1 cellular context compared by ENCODE assay signal in the genomic region with DNA sequence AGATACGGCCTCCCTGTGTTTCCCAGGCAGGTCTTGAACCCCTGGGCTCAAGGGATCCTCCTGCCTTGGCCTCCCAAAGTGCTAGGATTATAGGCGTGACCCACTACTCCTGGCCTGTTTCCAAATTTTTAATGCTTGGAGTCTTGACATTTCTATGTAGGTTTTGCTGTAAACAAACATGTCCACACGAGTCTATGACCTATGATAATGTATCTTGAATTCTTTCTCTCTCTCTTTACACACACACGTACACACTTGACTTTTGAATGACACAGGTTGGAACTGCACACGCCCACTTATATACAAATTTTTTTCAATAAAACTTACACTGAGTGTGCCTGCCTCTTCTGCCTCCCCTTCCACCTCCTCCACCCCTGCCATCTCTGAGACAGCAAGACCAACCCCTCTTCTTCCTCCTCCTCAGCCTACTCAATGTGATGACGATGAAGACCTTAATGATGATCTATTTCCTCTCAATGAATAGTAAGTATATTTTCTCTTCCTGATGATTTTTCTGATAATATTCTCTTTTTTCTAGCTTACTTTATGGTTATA.
TF ChIP-seq lines count a peak whose summit lies in the region.

No MANE protein-coding gene starts in this region.

TF ChIP-seq in IMR-90, 13 proteins besides CTCF, POLR2A, EP300 and RAD21:
- TF ChIP-seq RCOR1 (IDR thresholded peaks at IDR 0.05; ENCODE audit: insufficient replicate concordance, low read length) = no peak
- TF ChIP-seq FOS (IDR thresholded peaks at IDR 0.05; ENCODE audit: low read depth, low read length) = no peak
- no peak for TF ChIP-seq MAZ (IDR thresholded peaks at IDR 0.05; ENCODE audit: borderline replicate concordance, low read depth, low read length)
- no peak for TF ChIP-seq BHLHE40 (IDR thresholded peaks at IDR 0.05; ENCODE audit: low read depth, low read length)
- no peak for TF ChIP-seq CEBPB (IDR thresholded peaks at IDR 0.05; ENCODE audit: low read depth, low read length)
- TF ChIP-seq MXI1 (IDR thresholded peaks at IDR 0.05; ENCODE audit: borderline replicate concordance, low read depth, low read length) = no peak
